In the genomic region with DNA sequence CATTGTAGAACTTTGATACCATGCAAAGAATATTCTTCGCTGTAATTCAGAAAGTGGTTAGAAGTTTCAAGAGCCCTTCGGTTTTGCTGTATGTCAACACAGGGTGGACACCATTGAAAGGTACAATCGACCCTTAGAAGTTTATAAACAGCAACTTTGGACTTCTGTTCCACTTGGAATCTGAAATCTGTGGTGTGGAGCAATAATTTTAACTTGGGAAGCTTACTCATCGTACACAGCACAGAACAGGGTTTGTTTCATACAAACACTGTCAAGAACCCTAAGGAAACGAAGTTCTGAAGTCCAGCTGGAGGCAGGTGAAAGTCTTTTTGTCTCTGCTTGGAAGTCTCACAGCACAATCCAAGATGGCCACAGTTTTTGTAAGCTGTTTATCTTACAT, we compare ENCODE assay signal across 1 cellular context.
TF ChIP-seq lines count a peak whose summit lies in the region.

No MANE protein-coding gene starts in this region.

TF ChIP-seq in liver, 16 proteins besides CTCF, POLR2A, EP300 and RAD21:
- TF ChIP-seq, protein P1, sequence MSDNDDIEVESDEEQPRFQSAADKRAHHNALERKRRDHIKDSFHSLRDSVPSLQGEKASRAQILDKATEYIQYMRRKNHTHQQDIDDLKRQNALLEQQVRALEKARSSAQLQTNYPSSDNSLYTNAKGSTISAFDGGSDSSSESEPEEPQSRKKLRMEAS (IDR thresholded peaks at IDR 0.05) = no peak
- TF ChIP-seq FOXA1 (IDR thresholded peaks at IDR 0.05) (no peak), TAF1 (conservative IDR thresholded peaks at IDR 0.05) (no peak), RXRA (IDR thresholded peaks at IDR 0.05) (peak in 1 of 2 donors; percentile 71), FOXA2 (IDR thresholded peaks at IDR 0.05) (no peak), YY1 (IDR thresholded peaks at IDR 0.05) (peak; percentile 68), JUND (IDR thresholded peaks at IDR 0.05) (peak in 1 of 2 donors; percentile 83), HNF4G (IDR thresholded peaks at IDR 0.05) (peak; percentile 58), NR2F2 (IDR thresholded peaks at IDR 0.05) (no peak), HNF4A (conservative IDR thresholded peaks at IDR 0.05) (peak; percentile 75 to 94), GABPA (IDR thresholded peaks at IDR 0.05 in 1 of 2, conservative IDR thresholded peaks at IDR 0.05 in 1 of 2) (peak in 1 of 2 donors; percentile 20), EGR1 (IDR thresholded peaks at IDR 0.05; ENCODE audit: low read depth in 2 of 2) (no peak), SP1 (IDR thresholded peaks at IDR 0.05) (peak; percentile 9)
- TF ChIP-seq, protein P2, sequence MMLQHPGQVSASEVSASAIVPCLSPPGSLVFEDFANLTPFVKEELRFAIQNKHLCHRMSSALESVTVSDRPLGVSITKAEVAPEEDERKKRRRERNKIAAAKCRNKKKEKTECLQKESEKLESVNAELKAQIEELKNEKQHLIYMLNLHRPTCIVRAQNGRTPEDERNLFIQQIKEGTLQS (IDR thresholded peaks at IDR 0.05) = no peak
- TF ChIP-seq, protein P3, sequence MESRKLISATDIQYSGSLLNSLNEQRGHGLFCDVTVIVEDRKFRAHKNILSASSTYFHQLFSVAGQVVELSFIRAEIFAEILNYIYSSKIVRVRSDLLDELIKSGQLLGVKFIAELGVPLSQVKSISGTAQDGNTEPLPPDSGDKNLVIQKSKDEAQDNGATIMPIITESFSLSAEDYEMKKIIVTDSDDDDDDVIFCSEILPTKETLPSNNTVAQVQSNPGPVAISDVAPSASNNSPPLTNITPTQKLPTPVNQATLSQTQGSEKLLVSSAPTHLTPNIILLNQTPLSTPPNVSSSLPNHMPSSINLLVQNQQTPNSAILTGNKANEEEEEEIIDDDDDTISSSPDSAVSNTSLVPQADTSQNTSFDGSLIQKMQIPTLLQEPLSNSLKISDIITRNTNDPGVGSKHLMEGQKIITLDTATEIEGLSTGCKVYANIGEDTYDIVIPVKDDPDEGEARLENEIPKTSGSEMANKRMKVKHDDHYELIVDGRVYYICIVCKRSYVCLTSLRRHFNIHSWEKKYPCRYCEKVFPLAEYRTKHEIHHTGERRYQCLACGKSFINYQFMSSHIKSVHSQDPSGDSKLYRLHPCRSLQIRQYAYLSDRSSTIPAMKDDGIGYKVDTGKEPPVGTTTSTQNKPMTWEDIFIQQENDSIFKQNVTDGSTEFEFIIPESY (IDR thresholded peaks at IDR 0.05) = peak; percentile 31
- TF ChIP-seq, protein P4, sequence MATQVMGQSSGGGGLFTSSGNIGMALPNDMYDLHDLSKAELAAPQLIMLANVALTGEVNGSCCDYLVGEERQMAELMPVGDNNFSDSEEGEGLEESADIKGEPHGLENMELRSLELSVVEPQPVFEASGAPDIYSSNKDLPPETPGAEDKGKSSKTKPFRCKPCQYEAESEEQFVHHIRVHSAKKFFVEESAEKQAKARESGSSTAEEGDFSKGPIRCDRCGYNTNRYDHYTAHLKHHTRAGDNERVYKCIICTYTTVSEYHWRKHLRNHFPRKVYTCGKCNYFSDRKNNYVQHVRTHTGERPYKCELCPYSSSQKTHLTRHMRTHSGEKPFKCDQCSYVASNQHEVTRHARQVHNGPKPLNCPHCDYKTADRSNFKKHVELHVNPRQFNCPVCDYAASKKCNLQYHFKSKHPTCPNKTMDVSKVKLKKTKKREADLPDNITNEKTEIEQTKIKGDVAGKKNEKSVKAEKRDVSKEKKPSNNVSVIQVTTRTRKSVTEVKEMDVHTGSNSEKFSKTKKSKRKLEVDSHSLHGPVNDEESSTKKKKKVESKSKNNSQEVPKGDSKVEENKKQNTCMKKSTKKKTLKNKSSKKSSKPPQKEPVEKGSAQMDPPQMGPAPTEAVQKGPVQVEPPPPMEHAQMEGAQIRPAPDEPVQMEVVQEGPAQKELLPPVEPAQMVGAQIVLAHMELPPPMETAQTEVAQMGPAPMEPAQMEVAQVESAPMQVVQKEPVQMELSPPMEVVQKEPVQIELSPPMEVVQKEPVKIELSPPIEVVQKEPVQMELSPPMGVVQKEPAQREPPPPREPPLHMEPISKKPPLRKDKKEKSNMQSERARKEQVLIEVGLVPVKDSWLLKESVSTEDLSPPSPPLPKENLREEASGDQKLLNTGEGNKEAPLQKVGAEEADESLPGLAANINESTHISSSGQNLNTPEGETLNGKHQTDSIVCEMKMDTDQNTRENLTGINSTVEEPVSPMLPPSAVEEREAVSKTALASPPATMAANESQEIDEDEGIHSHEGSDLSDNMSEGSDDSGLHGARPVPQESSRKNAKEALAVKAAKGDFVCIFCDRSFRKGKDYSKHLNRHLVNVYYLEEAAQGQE (IDR thresholded peaks at IDR 0.05) = peak; percentile 39
